1 cellular context compared by ENCODE assay signal in the genomic region with DNA sequence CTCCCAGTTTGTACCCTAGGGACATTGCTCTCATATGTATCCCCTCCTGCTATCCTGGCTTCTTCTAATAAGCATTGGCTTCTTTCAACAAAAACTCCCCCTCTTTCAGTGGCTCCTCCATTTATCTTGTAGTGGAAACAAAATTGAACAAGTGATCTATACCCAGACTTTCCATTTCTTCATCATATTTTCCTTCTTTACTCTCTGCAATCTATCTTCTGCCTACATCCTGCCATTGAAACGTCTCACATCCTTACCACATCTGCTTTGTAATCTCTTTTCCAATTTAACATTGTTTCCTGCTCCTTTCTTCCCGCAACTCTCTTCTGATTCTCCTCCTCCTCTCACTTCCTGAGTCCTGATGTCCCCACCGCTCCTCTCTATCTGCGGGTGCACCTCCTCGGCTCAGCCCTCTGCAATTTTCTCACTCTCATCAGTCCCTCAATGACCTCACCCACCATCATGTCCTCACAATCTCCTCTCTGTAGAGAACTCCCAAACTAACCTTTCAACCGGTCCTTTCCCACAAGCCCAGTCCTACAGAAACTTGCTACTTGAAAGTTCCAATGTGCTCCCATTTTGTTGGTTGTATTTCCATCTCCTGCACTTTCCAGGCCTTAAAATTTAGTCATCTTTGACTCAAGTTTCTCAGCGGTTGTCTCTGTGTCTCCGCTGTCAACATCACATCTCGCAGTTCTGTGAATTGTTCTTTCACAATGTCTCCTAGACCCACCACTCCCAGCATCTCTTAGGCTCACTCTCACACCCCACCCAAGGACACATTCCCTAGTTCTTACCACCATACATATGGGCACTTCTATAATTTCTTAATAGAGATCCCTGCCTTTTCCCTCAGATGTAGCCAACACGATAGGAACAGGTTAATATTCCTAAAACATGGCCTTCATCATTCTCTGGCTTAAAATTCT.
TF ChIP-seq lines count a peak whose summit lies in the region.

No MANE protein-coding gene starts in this region.

TF ChIP-seq in GM23338, 12 proteins besides CTCF, POLR2A, EP300 and RAD21 (continued from another document):
- no peak for TF ChIP-seq STAT1 (IDR thresholded peaks at IDR 0.05; ENCODE audit: unreplicated experiment)
- TF ChIP-seq EZH2 (IDR thresholded peaks at IDR 0.05; ENCODE audit: low read depth, unreplicated experiment), result no peak
- no peak for TF ChIP-seq NANOG (IDR thresholded peaks at IDR 0.05; ENCODE audit: borderline replicate concordance)
- no peak for TF ChIP-seq ZNF331 (CRISPR knock-in tag; IDR thresholded peaks at IDR 0.05; ENCODE audit: low read depth)
- TF ChIP-seq ZNF114 (CRISPR knock-in tag; IDR thresholded peaks at IDR 0.05), result no peak
- TF ChIP-seq POLR2AphosphoS5 (IDR thresholded peaks at IDR 0.05; ENCODE audit: low read depth), result no peak
